9 cellular contexts compared by ENCODE assay signal in genomic region chr15:93089855-93090305, GRCh38. TPM values are rescaled to one million over a fixed set of nuclear protein-coding genes. Genes with fewer than 3 reads are reported as not detected.
DNase-seq lines count a peak whose midpoint lies in the region; ATAC-seq and TF ChIP-seq lines count a peak whose summit lies in the region.
"Had no signal": no experiment of that assay in that cellular context is flagged by ENCODE, and none has a peak within 500 bp of the region (broad histone marks: within the 10 kb centered on the region; RNA-seq: fewer than 3 reads in every experiment).

No MANE protein-coding gene starts in this region.

- no peak for TF ChIP-seq CTCF in mesothelial cell of epicardium (IDR thresholded peaks at IDR 0.05; ENCODE audit: unreplicated experiment)

- peaks cover 7% of the 10 kb centered on the region for H3K4me1 Mint-ChIP-seq in T-helper 2 cell treated with Interferon-gamma antibody and Interleukin-4, amounts not matched to agents 5 μg/mL and 100 μg/mL, for 36 hours (ENCODE audit: low read depth)
- peaks cover 16% of the 10 kb centered on the region for H3K4me1 Mint-ChIP-seq in mesothelial cell of epicardium

- H3K27ac Mint-ChIP-seq in T-helper 2 cell treated with Interferon-gamma antibody and Interleukin-4, amounts not matched to agents 5 μg/mL and 100 μg/mL, for 36 hours, result no peak overlapping the region
- no peak overlapping the region for H3K27ac Mint-ChIP-seq in mesothelial cell of epicardium

- H3K4me3 ChIP-seq in subcutaneous abdominal adipose tissue (ENCODE audit: low read depth in 1 of 5, low read length in 5 of 5), result peak overlapping the region; percentile 10 to 53 (median 29)

- H3K27ac ChIP-seq in cingulate gyrus (ENCODE audit: low read depth, low read length) (peak overlapping the region; percentile 4), subcutaneous abdominal adipose tissue (ENCODE audit: low read depth, low read length) (no peak overlapping the region)
- H3K27ac ChIP-seq: WERI-Rb-1 had no signal

- H3K36me3 Mint-ChIP-seq in T-helper 2 cell treated with Interferon-gamma antibody and Interleukin-4, amounts not matched to agents 5 μg/mL and 100 μg/mL, for 36 hours (ENCODE audit: low read depth), result no peaks in the 10 kb centered on the region
- H3K36me3 Mint-ChIP-seq in mesothelial cell of epicardium, result no peaks in the 10 kb centered on the region

- intact Hi-C loops in left colon (cut with DNase I, micrococcal nuclease), result loop anchor here in 1 of 2 donors (10.0 kb wide), 1 partner anchor 885 kb away; no protein-coding TSS in a partner anchor

- no peaks in the 10 kb centered on the region for H3K36me3 ChIP-seq in subcutaneous abdominal adipose tissue (ENCODE audit: control insufficient read depth in 5 of 5, insufficient read depth in 5 of 5, low read length in 5 of 5)
- H3K36me3 ChIP-seq: WERI-Rb-1 had no signal

- no peaks in the 10 kb centered on the region for H3K9me3 ChIP-seq in subcutaneous abdominal adipose tissue (ENCODE audit: control insufficient read depth in 5 of 5, low read length in 5 of 5)

- ATAC-seq in GM21423 (IDR thresholded peaks at IDR 0.05; ENCODE audit: unreplicated experiment), result no peak
- ATAC-seq in left colon, result no peak

- H3K4me1 ChIP-seq in subcutaneous abdominal adipose tissue (ENCODE audit: control insufficient read depth in 5 of 5, insufficient read depth in 5 of 5, low read length in 5 of 5), result peaks cover 3 to 40% (median 38%) of the 10 kb centered on the region in 5 donors

- H3K9ac ChIP-seq in subcutaneous abdominal adipose tissue (ENCODE audit: low read length in 5 of 5), result no peak overlapping the region

- peak overlapping the region; percentile 46 for H3K4me3 Mint-ChIP-seq in T-helper 2 cell treated with Interferon-gamma antibody and Interleukin-4, amounts not matched to agents 5 μg/mL and 100 μg/mL, for 36 hours
- peak overlapping the region; percentile 81 for H3K4me3 Mint-ChIP-seq in mesothelial cell of epicardium

- H3K27me3 Mint-ChIP-seq in T-helper 2 cell treated with Interferon-gamma antibody and Interleukin-4, amounts not matched to agents 5 μg/mL and 100 μg/mL, for 36 hours (ENCODE audit: low read depth), result peaks cover 55% of the 10 kb centered on the region
- H3K27me3 Mint-ChIP-seq in mesothelial cell of epicardium (ENCODE audit: low read depth), result peaks cover 36% of the 10 kb centered on the region

- H3K9me3 Mint-ChIP-seq in T-helper 2 cell treated with Interferon-gamma antibody and Interleukin-4, amounts not matched to agents 5 μg/mL and 100 μg/mL, for 36 hours, result no peaks in the 10 kb centered on the region
- no peaks in the 10 kb centered on the region for H3K9me3 Mint-ChIP-seq in mesothelial cell of epicardium

- H3K27me3 ChIP-seq in subcutaneous abdominal adipose tissue (ENCODE audit: control insufficient read depth in 5 of 5, insufficient read depth in 4 of 5, low read length in 5 of 5), result peaks cover 0 to 14% (median 4%) of the 10 kb centered on the region in 5 donors

- no peak for DNase-seq in T-helper 2 cell treated with Interferon-gamma antibody and Interleukin-4, amounts not matched to agents 5 μg/mL and 100 μg/mL, for 36 hours (ENCODE audit: low spot score)
- DNase-seq in T-helper 2 cell (no peak), mesothelial cell of epicardium (ENCODE audit: low spot score in 2 of 2, unreplicated experiment in 2 of 2) (no peak), OCI-M2 (lab: John Stamatoyannopoulos, UW; ENCODE audit: unreplicated experiment) (no peak), left colon (no peak)
- DNase-seq: WERI-Rb-1 had no signal

RNA-seq across cellular contexts. Expression of gene RGMA, which starts 0.9 kb away (rescaled TPM):
- total RNA-seq in mesothelial cell of epicardium (23.6 to 26.1 TPM (median 24.3 TPM) in 3 replicates), left colon (10 to 100 TPM in 1 of 2 donors, 1 to 10 TPM in 1; 2.5 to 12.9 TPM)
